ENCODE assay signal across 11 cellular contexts in the genomic region with DNA sequence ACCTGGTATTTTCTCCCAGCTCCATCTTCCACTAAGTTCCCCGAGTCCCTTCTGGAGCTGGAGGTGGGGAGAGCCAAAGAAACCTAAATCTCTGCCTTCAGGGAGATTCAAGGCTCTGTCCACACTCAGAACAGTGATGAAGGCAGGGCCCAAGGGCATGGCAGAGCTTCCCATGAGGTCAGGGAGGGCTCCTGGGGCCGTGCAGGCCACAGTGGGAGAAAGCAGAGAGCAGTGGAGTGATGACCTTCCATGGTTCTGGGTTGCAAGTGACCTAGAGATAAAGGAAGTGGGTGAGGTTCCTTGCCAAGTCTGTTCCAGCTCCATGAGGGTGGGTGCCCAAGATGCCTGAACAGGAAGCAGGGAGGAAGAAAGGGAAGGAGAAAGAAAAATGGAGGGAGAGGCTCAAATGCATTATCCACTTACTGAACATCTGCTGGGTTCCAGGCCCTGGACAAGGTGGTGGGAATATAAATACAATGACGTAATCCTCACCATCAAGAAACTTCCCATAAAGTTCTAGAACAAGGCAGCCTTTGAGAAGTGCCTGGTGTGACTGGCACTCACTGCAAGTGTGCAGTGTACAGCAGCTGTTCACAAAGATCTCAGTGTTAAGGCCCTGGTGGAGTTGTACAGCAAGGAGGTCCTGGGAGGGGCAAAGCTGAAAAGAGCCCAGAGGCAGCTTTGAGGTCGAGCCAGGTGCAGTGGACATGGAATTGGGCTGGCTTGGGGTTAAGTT. TPM values are rescaled to one million over a fixed set of nuclear protein-coding genes. Genes with fewer than 3 reads are reported as not detected.
DNase-seq lines count a peak whose midpoint lies in the region; ATAC-seq lines count a peak whose summit lies in the region.
"Had no signal": no experiment of that assay in that cellular context is flagged by ENCODE, and none has a peak within 500 bp of the region (broad histone marks: within the 10 kb centered on the region; RNA-seq: fewer than 3 reads in every experiment).

No MANE protein-coding gene starts in this region.

- H3K4me1 ChIP-seq in mesenchymal stem cell (ENCODE audit: control insufficient read depth, insufficient read depth, low read depth, low read length) = peaks cover 14% of the 10 kb centered on the region

- peaks cover 51 to 71% of the 10 kb centered on the region in 2 experiments for H3K36me3 ChIP-seq in mesenchymal stem cell (ENCODE audit: control insufficient read depth in 1 of 2, insufficient read depth in 2 of 2, low read depth in 1 of 2, low read length in 2 of 2)

- no peak overlapping the region for H2AFZ ChIP-seq in mesenchymal stem cell (ENCODE audit: low read depth, low read length)

- no peak overlapping the region for H2AK5ac ChIP-seq in mesenchymal stem cell (ENCODE audit: low read length, severe bottlenecking)

- H3K4me3 ChIP-seq in mesenchymal stem cell (ENCODE audit: insufficient read depth in 1 of 2, low read depth in 1 of 2, low read length in 2 of 2) = no peak overlapping the region
- H3K4me3 ChIP-seq: left lung had no signal

- no peak overlapping the region for H2BK5ac ChIP-seq in mesenchymal stem cell (ENCODE audit: low read depth, low read length, poor library complexity, severe bottlenecking)

- no peak overlapping the region for H3K27ac ChIP-seq in mesenchymal stem cell (ENCODE audit: low read length, poor library complexity, severe bottlenecking)
- H3K27ac ChIP-seq: left lung had no signal

- no peak overlapping the region for H3K9ac ChIP-seq in mesenchymal stem cell (ENCODE audit: low read length)

- H3K14ac ChIP-seq in mesenchymal stem cell (ENCODE audit: low read length in 2 of 2) = no peak overlapping the region

- H3K9me3 ChIP-seq in mesenchymal stem cell (ENCODE audit: control insufficient read depth, low read length) = no peaks in the 10 kb centered on the region
- H3K9me3 ChIP-seq: left lung had no signal

- H4K8ac ChIP-seq in mesenchymal stem cell (ENCODE audit: low read length) = no peak overlapping the region

- H3K27me3 ChIP-seq in mesenchymal stem cell (ENCODE audit: control insufficient read depth in 1 of 2, insufficient read depth in 1 of 2, low read length in 2 of 2) = peaks cover 2 to 7% of the 10 kb centered on the region in 2 experiments

- ATAC-seq in HG02938 (IDR thresholded peaks at IDR 0.05; ENCODE audit: unreplicated experiment) = no peak
- ATAC-seq: left lung had no signal

- no peak overlapping the region for H4K91ac ChIP-seq in mesenchymal stem cell (ENCODE audit: low read length)

- peak; percentile 95 for DNase-seq in COLO829 (ENCODE audit: low spot score)
- peak; percentile 45 for DNase-seq in MV-4-11 (lab: John Stamatoyannopoulos, UW)
- DNase-seq in epidermal melanocyte (ENCODE audit: insufficient read length, low spot score) = peak; percentile 97
- peak; percentile 49 for DNase-seq in putamen (ENCODE audit: low spot score)
- no peak for DNase-seq in mesenchymal stem cell
- DNase-seq in COLO668 (lab: John Stamatoyannopoulos, UW; ENCODE audit: unreplicated experiment) = no peak
- DNase-seq: activated B cell treated with CpG ODN at 0.5 μM for 24 hours, HCEC 1CT, NCI-H1105 treated with DMSO at 0.1 percent for 48 hours had no signal

- no peak overlapping the region for H3K4ac ChIP-seq in mesenchymal stem cell (ENCODE audit: low read depth in 1 of 2, low read length in 2 of 2)

- no peak overlapping the region for H2BK120ac ChIP-seq in mesenchymal stem cell (ENCODE audit: low read depth, low read length)

- no peak overlapping the region for H3K18ac ChIP-seq in mesenchymal stem cell (ENCODE audit: low read depth in 1 of 2, low read length in 2 of 2)

- H3K79me1 ChIP-seq in mesenchymal stem cell (replicated peaks; ENCODE audit: low read length, poor library complexity, severe bottlenecking) = peaks cover 4% of the 10 kb centered on the region

- H2BK12ac ChIP-seq in mesenchymal stem cell (ENCODE audit: low read length in 2 of 2) = no peak overlapping the region

- no peak overlapping the region for H2BK15ac ChIP-seq in mesenchymal stem cell (ENCODE audit: low read depth, poor library complexity, severe bottlenecking)

- 89% methylated on average over 3 of the region's 4 CpGs for WGBS in mesenchymal stem cell

- no peak overlapping the region for H3K23ac ChIP-seq in mesenchymal stem cell (ENCODE audit: low read length in 2 of 2)

- H3K4me2 ChIP-seq in mesenchymal stem cell (ENCODE audit: low read length, poor library complexity, severe bottlenecking) = no peak overlapping the region

RNA-seq across cellular contexts. Expression of gene TBKBP1, which starts 13.3 kb away (rescaled TPM):
- 11.9 TPM for polyA plus RNA-seq in mesenchymal stem cell (2013, experiment 1 of 2)
- polyA plus RNA-seq in mesenchymal stem cell (2013, experiment 2 of 2) = 11.7 TPM

RNA-seq across cellular contexts. Expression of gene TBX21, which starts 25.8 kb away (rescaled TPM):
- not detected for polyA plus RNA-seq in mesenchymal stem cell (2013, experiment 1 of 2)
- polyA plus RNA-seq in mesenchymal stem cell (2013, experiment 2 of 2) = not detected

RNA-seq across cellular contexts. Expression of gene KPNB1, which starts 57.5 kb away (rescaled TPM):
- 228 TPM for polyA plus RNA-seq in mesenchymal stem cell (2013, experiment 1 of 2)
- 191 TPM for polyA plus RNA-seq in mesenchymal stem cell (2013, experiment 2 of 2)

Comparison
In these comparisons a context has a peak if more than half of its experiments do, and no peak if none do; other contexts are left out.
1. DNase-seq: peak in COLO829 (single experiment), MV-4-11 (single experiment), epidermal melanocyte (single experiment) and putamen (single experiment); none in mesenchymal stem cell (single experiment) and COLO668 (single experiment).